In the genomic region with DNA sequence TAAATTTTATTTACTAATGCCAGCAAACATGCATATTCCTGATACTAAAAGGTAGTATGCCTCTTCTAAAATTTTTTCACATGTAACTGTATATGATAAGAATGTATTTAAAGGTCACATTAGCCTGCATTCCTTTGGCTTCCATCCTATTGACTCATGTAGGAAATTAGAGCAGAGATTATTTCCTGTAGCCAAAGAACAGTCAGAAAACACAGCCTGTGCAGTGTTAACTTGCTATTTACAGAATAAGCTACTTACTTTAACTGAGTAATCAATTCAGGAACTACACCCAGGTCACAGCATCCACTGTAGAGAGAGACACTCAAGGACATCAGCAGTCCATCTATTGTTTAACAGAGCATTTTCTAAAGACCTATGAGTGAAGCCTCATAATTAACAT, we compare ENCODE assay signal across 18 cellular contexts.
DNase-seq lines count a peak whose midpoint lies in the region; FAIRE-seq and TF ChIP-seq lines count a peak whose summit lies in the region.
"Had no signal": no experiment of that assay in that cellular context is flagged by ENCODE, and none has a peak within 500 bp of the region (broad histone marks: within the 10 kb centered on the region; RNA-seq: fewer than 3 reads in every experiment).

No MANE protein-coding gene starts in this region.

- no peak for TF ChIP-seq POLR2A in H54 (IDR thresholded peaks at IDR 0.05; ENCODE audit: low read depth, low read length)
- TF ChIP-seq POLR2A in thyroid gland (IDR thresholded peaks at IDR 0.05), result no peak

- H3K4me3 ChIP-seq in A673 (ENCODE audit: low read depth, low read length, poor library complexity, severe bottlenecking) (no peak overlapping the region), foreskin fibroblast (ENCODE audit: low read depth in 1 of 2, low read length in 2 of 2) (no peak overlapping the region), neural progenitor cell (no peak overlapping the region), thyroid gland (replicated peaks in 1 of 3) (no peak overlapping the region)

- H3K27me3 Mint-ChIP-seq in neural progenitor cell (ENCODE audit: insufficient read depth, low read depth), result no peaks in the 10 kb centered on the region

- no peaks in the 10 kb centered on the region for H3K36me3 Mint-ChIP-seq in neural progenitor cell

- H3K27me3 ChIP-seq in A673 (replicated peaks; ENCODE audit: insufficient read depth, low read depth, low read length, poor library complexity), result no peaks in the 10 kb centered on the region
- H3K27me3 ChIP-seq in neural progenitor cell, result no peaks in the 10 kb centered on the region
- H3K27me3 ChIP-seq in thyroid gland, result no peaks in the 10 kb centered on the region

- CTCF ChIA-PET in A673 (lab: Charles Lee), result no interaction called here

- H3K4me1 ChIP-seq in A673 (ENCODE audit: insufficient read depth, low read length, poor library complexity, severe bottlenecking) (peaks cover 5% of the 10 kb centered on the region), neural progenitor cell (no peaks in the 10 kb centered on the region), thyroid gland (no peaks in the 10 kb centered on the region)

- H3K27ac ChIP-seq in A673 (ENCODE audit: low read depth, low read length, poor library complexity, severe bottlenecking) (no peak overlapping the region), neural progenitor cell (no peak overlapping the region), thyroid gland (no peak overlapping the region)

- H3K4me1 Mint-ChIP-seq in neural progenitor cell, result no peaks in the 10 kb centered on the region

- TF ChIP-seq CTCF in A673 (conservative IDR thresholded peaks at IDR 0.05; ENCODE audit: low read depth, low read length) (no peak), foreskin fibroblast (IDR thresholded peaks at IDR 0.05; ENCODE audit: low read depth, low read length) (no peak), neural progenitor cell (IDR thresholded peaks at IDR 0.05) (no peak), thyroid gland (IDR thresholded peaks at IDR 0.05) (no peak)

- H3K9me3 ChIP-seq in A673 (ENCODE audit: low read depth, low read length, poor library complexity, severe bottlenecking) (peaks cover 5% of the 10 kb centered on the region), neural progenitor cell (ENCODE audit: low read depth) (no peaks in the 10 kb centered on the region), thyroid gland (no peaks in the 10 kb centered on the region)

- H3K4me3 Mint-ChIP-seq in neural progenitor cell, result no peak overlapping the region

- no peak overlapping the region for H3K27ac Mint-ChIP-seq in neural progenitor cell

- H3F3A ChIP-seq in neural progenitor cell (ENCODE audit: low read depth), result no peaks in the 10 kb centered on the region

- no peak overlapping the region for H2AFZ ChIP-seq in neural progenitor cell (replicated peaks)

- no peaks in the 10 kb centered on the region for H4K20me1 ChIP-seq in neural progenitor cell (ENCODE audit: low read depth)

- no peak overlapping the region for H3K9ac ChIP-seq in neural progenitor cell

- FAIRE-seq in H54 (lab: Jason Lieb, UNC), result peak; percentile 88
- FAIRE-seq: urothelium cell line had no signal

- peak; percentile 42 for DNase-seq in A673 (ENCODE audit: low spot score)
- DNase-seq in H54 (ENCODE audit: insufficient read length, low spot score), result no peak
- DNase-seq in amniotic epithelial cell (ENCODE audit: low read depth), result peak; percentile 57
- DNase-seq in foreskin fibroblast, result peak; percentile 60 to 79
- DNase-seq in activated CD8-positive, alpha-beta memory T cell treated with anti-CD3 and anti-CD28 coated beads, Interleukin-2, amount 50 U/mL, for 4 hours, result no peak
- DNase-seq in HUDEP-2 (lab: John Stamatoyannopoulos, UW; ENCODE audit: unreplicated experiment in 76 of 76), result no peak
- DNase-seq in neural progenitor cell (ENCODE audit: low spot score), result no peak
- DNase-seq in thyroid gland, result no peak
- DNase-seq: activated CD4-positive, alpha-beta T cell treated with anti-CD3 and anti-CD28 coated beads, Interleukin-2, amount 50 U/mL, for 4 hours; activated effector memory CD4-positive, alpha-beta T cell treated with Interleukin-2 at 50 U/mL for 16 hours; GOT3; midbrain; NCI-H1417; NCI-H526 treated with DMSO at 0.1 percent for 48 hours; Right ventricle myocardium superior; stimulated activated CD4-positive, alpha-beta T cell treated with anti-CD3 and anti-CD28 coated beads, Interleukin-2, amount 100 ng/mL, for 24 hours; T1000 had no signal

- no TSS peak for BruUV-seq in A673 (replicated peaks; lab: Mats Ljungman, UMichigan)

- H3K4me2 ChIP-seq in neural progenitor cell, result no peak overlapping the region

- H3K79me2 ChIP-seq in neural progenitor cell (ENCODE audit: low read depth), result no peaks in the 10 kb centered on the region

- peaks cover 6% of the 10 kb centered on the region for H3K9me3 Mint-ChIP-seq in neural progenitor cell

- intact Hi-C loops in A673 (cut with micrococcal nuclease; ENCODE audit: unreplicated experiment) (no loop called here), thyroid gland (cut with DNase I) (no loop called here)

- POLR2A ChIA-PET in A673 (lab: Charles Lee; ENCODE audit: low non-redundant PET), result no interaction called here

- no peaks in the 10 kb centered on the region for H3K36me3 ChIP-seq in A673 (ENCODE audit: insufficient read depth, low read length, poor library complexity, severe bottlenecking)
- H3K36me3 ChIP-seq in neural progenitor cell, result no peaks in the 10 kb centered on the region
- no peaks in the 10 kb centered on the region for H3K36me3 ChIP-seq in thyroid gland

Comparison
In these comparisons a context has a peak if more than half of its experiments do, and no peak if none do; other contexts are left out.
1. DNase-seq: peak in A673 (single experiment), amniotic epithelial cell (single experiment) and foreskin fibroblast (2 of 2); none in H54 (single experiment), activated CD8-positive, alpha-beta memory T cell treated with anti-CD3 and anti-CD28 coated beads, Interleukin-2, amount 50 U/mL, for 4 hours (single experiment), HUDEP-2 (0 of 76), neural progenitor cell (single experiment) and thyroid gland (0 of 2).